In genomic region chr16:68083861-68084503, GRCh38 we compare ENCODE assay signal across 8 cellular contexts. TPM values are rescaled to one million over a fixed set of nuclear protein-coding genes. Genes with fewer than 3 reads are reported as not detected.
DNase-seq lines count a peak whose midpoint lies in the region; TF ChIP-seq lines count a peak whose summit lies in the region.

No MANE protein-coding gene starts in this region.

- H3K9me3 ChIP-seq in NT2/D1 (ENCODE audit: insufficient read depth, low read length) (no peaks in the 10 kb centered on the region), endodermal cell (ENCODE audit: control insufficient read depth, low read length) (no peaks in the 10 kb centered on the region)

- peak overlapping the region; percentile 99 for H3K27ac ChIP-seq in endodermal cell (ENCODE audit: low read depth, low read length)

- peaks cover 11% of the 10 kb centered on the region for H3K36me3 ChIP-seq in NT2/D1 (ENCODE audit: insufficient read depth, insufficient read length, low read length)
- no peaks in the 10 kb centered on the region for H3K36me3 ChIP-seq in endodermal cell (ENCODE audit: control insufficient read depth, insufficient read depth, low read length)

- H3K27me3 Mint-ChIP-seq in endodermal cell (ENCODE audit: insufficient read depth) (no peaks in the 10 kb centered on the region), nephron (ENCODE audit: low read depth) (no peaks in the 10 kb centered on the region)

- DNase-seq in GM12864 (ENCODE audit: low read depth) (no peak), NT2/D1 (ENCODE audit: low read depth, low spot score) (no peak), endodermal cell (no peak), COR-L47 (lab: John Stamatoyannopoulos, UW) (no peak), H4 (ENCODE audit: low spot score) (no peak), RKO (ENCODE audit: low spot score) (no peak)
- DNase-seq in stimulated activated CD4-positive, alpha-beta T cell treated with anti-CD3 and anti-CD28 coated beads, Interleukin-12 subunit alpha, Interleukin-12 subunit beta, amount 100 ng/mL, for 4 hours: no peak

- H3K27ac Mint-ChIP-seq in endodermal cell (peak overlapping the region; percentile 74), nephron (peak overlapping the region; percentile 83 to 100 (median 99))

- peak overlapping the region; percentile 79 for H3K4me3 ChIP-seq in GM12864 (ENCODE audit: low read depth, low read length)
- H3K4me3 ChIP-seq in NT2/D1 (ENCODE audit: insufficient read length, low read depth): peak overlapping the region; percentile 75
- H3K4me3 ChIP-seq in endodermal cell (ENCODE audit: low read length): peak overlapping the region; percentile 92

- H3K9ac ChIP-seq in NT2/D1 (ENCODE audit: insufficient read length, low read depth) (peak overlapping the region; percentile 82), endodermal cell (ENCODE audit: extremely low read depth, low read length, poor library complexity, severe bottlenecking) (peak overlapping the region; percentile 82)

- H3K4me1 ChIP-seq in NT2/D1 (ENCODE audit: insufficient read depth, insufficient read length) (peaks cover 13% of the 10 kb centered on the region), endodermal cell (ENCODE audit: control insufficient read depth, insufficient read depth, low read length) (peaks cover 14% of the 10 kb centered on the region)

- TF ChIP-seq CTCF in GM12864 (IDR thresholded peaks at IDR 0.05; ENCODE audit: low read depth, low read length, missing control alignments) (no peak), endodermal cell (conservative IDR thresholded peaks at IDR 0.05) (peak; percentile 32), nephron (IDR thresholded peaks at IDR 0.05; ENCODE audit: unreplicated experiment in 3 of 3) (no peak)

- peak overlapping the region; percentile 97 for H3K4me3 Mint-ChIP-seq in endodermal cell
- H3K4me3 Mint-ChIP-seq in nephron: peak overlapping the region; percentile 95 to 100 (median 98)

- H3K9me3 Mint-ChIP-seq in endodermal cell (no peaks in the 10 kb centered on the region), nephron (no peaks in the 10 kb centered on the region)

- H3K4me1 Mint-ChIP-seq in endodermal cell (peaks cover 23% of the 10 kb centered on the region), nephron (peaks cover 47% of the 10 kb centered on the region)

- H3K27me3 ChIP-seq in NT2/D1 (ENCODE audit: insufficient read depth, insufficient read length): no peaks in the 10 kb centered on the region
- H3K27me3 ChIP-seq in endodermal cell (ENCODE audit: control insufficient read depth, insufficient read depth, low read length, poor library complexity, severe bottlenecking): no peaks in the 10 kb centered on the region

- WGBS in endodermal cell (ENCODE audit: insufficient coverage in 1 of 2, insufficient read length in 1 of 2), 2 experiments: 31 to 35% methylated on average over 12 to 21 of the region's 21 CpGs

- H3K36me3 Mint-ChIP-seq in endodermal cell (ENCODE audit: low read depth): peaks cover 5% of the 10 kb centered on the region
- H3K36me3 Mint-ChIP-seq in nephron (ENCODE audit: low read depth): no peaks in the 10 kb centered on the region

RNA-seq across cellular contexts. Expression of gene NFATC3, which starts 1.2 kb away (rescaled TPM):
- total RNA-seq in endodermal cell: 10 to 100 TPM; 27.4 to 30.1 TPM
- polyA plus RNA-seq in endodermal cell (2013, experiment 1 of 2): 25.3 TPM
- polyA plus RNA-seq in endodermal cell (2013, experiment 2 of 2): 24.3 TPM
- 22.3 and 24.9 TPM in 2 replicates for total RNA-seq in H4 (2014; rRNA removed; shearing (Covaris generic))
